In the genomic region with DNA sequence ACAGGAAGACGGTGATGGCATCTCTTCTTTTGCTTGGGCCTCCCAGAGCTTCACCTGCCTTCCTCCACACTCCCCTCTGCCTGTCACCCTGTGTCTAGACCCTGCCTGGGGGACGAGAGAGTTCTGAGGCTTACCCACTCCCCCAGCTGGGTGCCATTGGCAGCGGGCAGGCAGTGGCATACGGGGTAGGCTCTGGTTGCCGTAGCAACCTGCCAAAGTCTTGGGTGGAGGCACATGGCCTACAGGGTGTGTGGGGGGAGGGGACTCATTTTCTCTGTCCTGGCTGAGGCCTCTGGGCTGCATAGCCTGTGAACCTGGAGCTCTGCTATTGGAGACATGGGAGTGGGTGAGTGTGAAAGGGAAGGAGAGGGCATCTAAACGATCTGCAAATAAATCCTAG, we compare ENCODE assay signal across 22 cellular contexts. TPM values are rescaled to one million over a fixed set of nuclear protein-coding genes. Genes with fewer than 3 reads are reported as not detected.
"Had no signal": no experiment of that assay in that cellular context is flagged by ENCODE, and none has a peak within 500 bp of the region (broad histone marks: within the 10 kb centered on the region; RNA-seq: fewer than 3 reads in every experiment).

No MANE protein-coding gene starts in this region.

- ATAC-seq: activated T-cell treated with anti-CD3 and anti-CD28 coated beads, Interleukin-2, amount 50 U/mL, for 4 hours; heart right ventricle; left cardiac atrium; sciatic nerve; stimulated activated effector memory CD8-positive, alpha-beta T cell treated with anti-CD3 and anti-CD28 coated beads, Interleukin-12 subunit alpha, Interleukin-12 subunit beta, amount 100 ng/mL, for 72 hours had no signal

- H3K27ac ChIP-seq: breast epithelium, epithelial cell of prostate, heart right ventricle, transverse colon had no signal

- H3K4me3 ChIP-seq: breast epithelium, heart right ventricle, transverse colon had no signal

- H3K36me3 ChIP-seq: breast epithelium, transverse colon had no signal

- H3K9me3 ChIP-seq: breast epithelium, heart right ventricle, transverse colon had no signal

- DNase-seq: activated B cell treated with CpG ODN at 0.5 μM for 24 hours; activated CD4-positive, alpha-beta T cell treated with anti-CD3 and anti-CD28 coated beads for 4 hours; activated CD4-positive, alpha-beta T cell treated with anti-CD3 and anti-CD28 coated beads, Interleukin-2, amount 50 U/mL, for 48 hours; activated CD8-positive, alpha-beta memory T cell treated with anti-CD3 and anti-CD28 coated beads, Interleukin-2, amount 50 U/mL, for 48 hours; activated naive CD4-positive, alpha-beta T cell treated with Interleukin-2 at 50 U/mL for 16 hours; activated naive CD8-positive, alpha-beta T cell treated with anti-CD3 and anti-CD28 coated beads for 36 hours; activated T-cell treated with anti-CD3 and anti-CD28 coated beads, Interleukin-2, amount 50 U/mL, for 4 hours; cerebellar nuclear complex; heart right ventricle; islet precursor cell; left cardiac atrium; occipital lobe; small intestine; stimulated activated CD4-positive, alpha-beta T cell treated with anti-CD3 and anti-CD28 coated beads, Interleukin-2, amount 100 ng/mL, for 24 hours; T1000; transverse colon had no signal

RNA-seq across cellular contexts. Expression of gene INSYN1, which starts 4.4 kb away (rescaled TPM):
- total RNA-seq: activated B cell treated with CpG ODN at 0.5 μM for 24 hours; activated CD8-positive, alpha-beta memory T cell treated with anti-CD3 and anti-CD28 coated beads for 36 hours; activated naive CD8-positive, alpha-beta T cell treated with anti-CD3 and anti-CD28 coated beads for 36 hours; activated T-cell treated with anti-CD3 and anti-CD28 coated beads, Interleukin-2, amount 50 U/mL, for 4 hours; activated T-helper 2 cell treated with anti-CD3 and anti-CD28 coated beads, Interferon-gamma antibody, Interleukin-2, Interleukin-4, amounts not matched to agents 10 μg/mL and 5 μg/mL and 100 μg/mL, durations not matched to agents 14 hours and 24 hours and 36 hours had no signal
